ENCODE assay signal across 9 cellular contexts in the genomic region with DNA sequence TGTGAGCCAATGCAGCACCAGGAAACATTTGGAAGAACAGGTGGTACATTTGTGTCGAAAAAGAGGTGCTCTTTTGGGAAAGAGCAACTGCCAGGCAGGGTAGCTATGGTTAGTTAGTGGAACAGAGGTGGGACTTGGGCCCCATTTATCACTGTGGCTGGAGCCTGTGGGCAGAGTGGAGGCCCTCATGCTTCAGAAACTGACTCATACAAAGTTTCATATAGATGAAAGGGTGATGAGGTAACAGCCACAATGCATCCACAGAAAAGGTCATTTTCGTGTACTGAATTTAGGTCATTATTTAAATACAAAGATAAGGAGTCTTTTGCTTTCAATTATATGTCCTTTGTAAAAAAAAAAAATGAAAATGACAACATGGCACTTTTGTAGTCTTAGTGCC.
DNase-seq lines count a peak whose midpoint lies in the region; ATAC-seq and TF ChIP-seq lines count a peak whose summit lies in the region.
"Had no signal": no experiment of that assay in that cellular context is flagged by ENCODE, and none has a peak within 500 bp of the region (broad histone marks: within the 10 kb centered on the region; RNA-seq: fewer than 3 reads in every experiment).

No MANE protein-coding gene starts in this region.

- no peak overlapping the region for H3K27ac ChIP-seq in psoas muscle

- ATAC-seq in HG02623 (IDR thresholded peaks at IDR 0.05; ENCODE audit: unreplicated experiment) (peak; percentile 89), HG03571 (IDR thresholded peaks at IDR 0.05; ENCODE audit: unreplicated experiment) (peak; percentile 77), psoas muscle (no peak), left cardiac atrium (no peak)

- no peak overlapping the region for H3K27ac Mint-ChIP-seq in chondrocyte (ENCODE audit: unreplicated experiment)

- H3K36me3 Mint-ChIP-seq in chondrocyte (ENCODE audit: low read depth) = no peaks in the 10 kb centered on the region

- no peak for TF ChIP-seq CTCF in psoas muscle (IDR thresholded peaks at IDR 0.05)
- no peak for TF ChIP-seq CTCF in chondrocyte (IDR thresholded peaks at IDR 0.05)

- DNase-seq in GM19240 (ENCODE audit: insufficient read length, low spot score) (peak; percentile 4), islet precursor cell (peak; percentile 61), psoas muscle (no peak), chondrocyte (ENCODE audit: low spot score) (no peak), left cardiac atrium (no peak)
- DNase-seq: activated CD8-positive, alpha-beta memory T cell treated with anti-CD3 and anti-CD28 coated beads, Interleukin-2, amount 50 U/mL, for 48 hours; GDM1 had no signal

- no peak overlapping the region for H3K4me3 ChIP-seq in psoas muscle

- no peaks in the 10 kb centered on the region for H3K9me3 Mint-ChIP-seq in chondrocyte (ENCODE audit: low read depth)

- H3K9me3 ChIP-seq in psoas muscle = no peaks in the 10 kb centered on the region

- no peak overlapping the region for H3K4me3 Mint-ChIP-seq in chondrocyte (ENCODE audit: unreplicated experiment)

- H3K4me1 Mint-ChIP-seq in chondrocyte (ENCODE audit: low read depth) = no peaks in the 10 kb centered on the region

- no peaks in the 10 kb centered on the region for H3K36me3 ChIP-seq in psoas muscle (ENCODE audit: insufficient read depth in 1 of 2, low read depth in 1 of 2)

- no peaks in the 10 kb centered on the region for H3K4me1 ChIP-seq in psoas muscle

- intact Hi-C loops in psoas muscle (cut with DNase I) (no loop called here), left cardiac atrium (cut with DNase I) (no loop called here)

- no peaks in the 10 kb centered on the region for H3K27me3 ChIP-seq in psoas muscle (ENCODE audit: insufficient read depth in 3 of 3, low read length in 2 of 3)

- peaks cover 6% of the 10 kb centered on the region for H3K27me3 Mint-ChIP-seq in chondrocyte (ENCODE audit: low read depth)

- 59 to 66% (median 64%) methylated on average over 2 of the region's 2 CpGs for WGBS in psoas muscle, 3 donors

Comparison
In these comparisons a context has a peak if more than half of its experiments do, and no peak if none do; other contexts are left out.
1. DNase-seq: peak in GM19240 (single experiment) and islet precursor cell (single experiment); none in psoas muscle (0 of 2), chondrocyte (single experiment) and left cardiac atrium (single experiment).
2. ATAC-seq: peak in HG02623 (single experiment) and HG03571 (single experiment); none in psoas muscle (0 of 4) and left cardiac atrium (0 of 2).